7 cellular contexts compared by ENCODE assay signal in genomic region chr15:40845511-40846284, GRCh38. TPM values are rescaled to one million over a fixed set of nuclear protein-coding genes. Genes with fewer than 3 reads are reported as not detected.
DNase-seq lines count a peak whose midpoint lies in the region; ATAC-seq lines count a peak whose summit lies in the region.
"Had no signal": no experiment of that assay in that cellular context is flagged by ENCODE, and none has a peak within 500 bp of the region (broad histone marks: within the 10 kb centered on the region; RNA-seq: fewer than 3 reads in every experiment).

No MANE protein-coding gene starts in this region.

- H3K9me3 ChIP-seq in endocrine pancreas (ENCODE audit: control insufficient read depth, low read length), result no peaks in the 10 kb centered on the region
- H3K9me3 ChIP-seq in thymus (ENCODE audit: control insufficient read depth), result no peaks in the 10 kb centered on the region

- no peaks in the 10 kb centered on the region for H3K9me3 Mint-ChIP-seq in activated CD4-positive, alpha-beta T cell treated with anti-CD3 and anti-CD28 coated beads, Interleukin-2, amount 10 ng/mL, durations not matched to agents 24 days and 14 days

- H3K27me3 ChIP-seq in endocrine pancreas (ENCODE audit: control insufficient read depth, insufficient read depth, low read length), result no peaks in the 10 kb centered on the region
- peaks cover 24% of the 10 kb centered on the region for H3K27me3 ChIP-seq in thymus (ENCODE audit: control insufficient read depth, insufficient read depth)

- intact Hi-C loops in activated CD4-positive, alpha-beta T cell treated with anti-CD3 and anti-CD28 coated beads, Interleukin-2, amount 10 ng/mL, durations not matched to agents 24 days and 14 days (cut with micrococcal nuclease), result no loop called here

- peak overlapping the region; percentile 75 for H3K27ac ChIP-seq in thymus (ENCODE audit: low read depth)

- H3K4me3 ChIP-seq in endocrine pancreas (ENCODE audit: control insufficient read depth, insufficient read depth, low read length) (peak overlapping the region; percentile 52), thymus (ENCODE audit: low read length) (no peak overlapping the region)

- H3K27ac Mint-ChIP-seq in activated CD4-positive, alpha-beta T cell treated with anti-CD3 and anti-CD28 coated beads, Interleukin-2, amount 10 ng/mL, durations not matched to agents 24 days and 14 days, result no peak overlapping the region

- ATAC-seq in GM18498 (IDR thresholded peaks at IDR 0.05; ENCODE audit: unreplicated experiment), result no peak

- WGBS in thymus, result 94% methylated on average over 8 of the region's 8 CpGs

- H3K36me3 ChIP-seq in endocrine pancreas (ENCODE audit: control insufficient read depth, insufficient read depth, low read length) (peaks cover 2% of the 10 kb centered on the region), thymus (ENCODE audit: control insufficient read depth, insufficient read depth) (no peaks in the 10 kb centered on the region)

- peaks cover 27% of the 10 kb centered on the region for H3K4me1 Mint-ChIP-seq in activated CD4-positive, alpha-beta T cell treated with anti-CD3 and anti-CD28 coated beads, Interleukin-2, amount 10 ng/mL, durations not matched to agents 24 days and 14 days

- peaks cover 19% of the 10 kb centered on the region for H3K27me3 Mint-ChIP-seq in activated CD4-positive, alpha-beta T cell treated with anti-CD3 and anti-CD28 coated beads, Interleukin-2, amount 10 ng/mL, durations not matched to agents 24 days and 14 days

- no peak for DNase-seq in activated CD4-positive, alpha-beta T cell treated with anti-CD3 and anti-CD28 coated beads, Interleukin-2, amount 10 ng/mL, durations not matched to agents 24 days and 14 days
- no peak for DNase-seq in activated CD4-positive, alpha-beta T cell treated with anti-CD3 and anti-CD28 coated beads for 48 hours
- DNase-seq in SKM-1 treated with dmso at 0.1 percent for 144 hours (lab: John Stamatoyannopoulos, UW; ENCODE audit: unreplicated experiment), result no peak
- DNase-seq: IMR-90 had no signal

- H3K36me3 Mint-ChIP-seq in activated CD4-positive, alpha-beta T cell treated with anti-CD3 and anti-CD28 coated beads, Interleukin-2, amount 10 ng/mL, durations not matched to agents 24 days and 14 days (ENCODE audit: low read depth), result peaks cover 3% of the 10 kb centered on the region

- H3K4me1 ChIP-seq in endocrine pancreas (ENCODE audit: control insufficient read depth, insufficient read depth, low read length), result no peaks in the 10 kb centered on the region
- peaks cover 18% of the 10 kb centered on the region for H3K4me1 ChIP-seq in thymus (ENCODE audit: control insufficient read depth, insufficient read depth, low read length)

- H3K4me3 Mint-ChIP-seq in activated CD4-positive, alpha-beta T cell treated with anti-CD3 and anti-CD28 coated beads, Interleukin-2, amount 10 ng/mL, durations not matched to agents 24 days and 14 days, result peak overlapping the region; percentile 47

- peak overlapping the region; percentile 70 for H3K9ac ChIP-seq in endocrine pancreas (ENCODE audit: control insufficient read depth, insufficient read depth, low read length)

RNA-seq across cellular contexts. Expression of gene SPINT1, which starts 1.9 kb away (rescaled TPM):
- total RNA-seq in activated CD4-positive, alpha-beta T cell treated with anti-CD3 and anti-CD28 coated beads, Interleukin-2, amount 10 ng/mL, durations not matched to agents 24 days and 14 days, result 11.3 and 12.9 TPM in 2 replicates
- 33.8 TPM for polyA plus RNA-seq in thymus

RNA-seq across cellular contexts. Expression of gene PPP1R14D, which starts 17.2 kb away (rescaled TPM):
- total RNA-seq in activated CD4-positive, alpha-beta T cell treated with anti-CD3 and anti-CD28 coated beads, Interleukin-2, amount 10 ng/mL, durations not matched to agents 24 days and 14 days, result not detected in 2 replicates
- polyA plus RNA-seq in thymus, result 1.2 TPM
- total RNA-seq: IMR-90 had no signal
- polyA plus RNA-seq: IMR-90 had no signal

RNA-seq across cellular contexts. Expression of gene RHOV, which starts 28.3 kb away (rescaled TPM):
- total RNA-seq in activated CD4-positive, alpha-beta T cell treated with anti-CD3 and anti-CD28 coated beads, Interleukin-2, amount 10 ng/mL, durations not matched to agents 24 days and 14 days, result 1.0 and 1.5 TPM in 2 replicates
- 15.3 TPM for polyA plus RNA-seq in thymus
- total RNA-seq: IMR-90 had no signal

RNA-seq across cellular contexts. Expression of gene DNAJC17, which starts 38.4 kb away (rescaled TPM):
- total RNA-seq in activated CD4-positive, alpha-beta T cell treated with anti-CD3 and anti-CD28 coated beads, Interleukin-2, amount 10 ng/mL, durations not matched to agents 24 days and 14 days, result 53.8 and 54.3 TPM in 2 replicates
- polyA plus RNA-seq in thymus, result 62.9 TPM

RNA-seq across cellular contexts. Expression of gene ZFYVE19, which starts 38.8 kb away (rescaled TPM):
- 35.6 and 37.6 TPM in 2 replicates for total RNA-seq in activated CD4-positive, alpha-beta T cell treated with anti-CD3 and anti-CD28 coated beads, Interleukin-2, amount 10 ng/mL, durations not matched to agents 24 days and 14 days
- polyA plus RNA-seq in thymus, result 43.5 TPM
